ENCODE assay signal across 8 cellular contexts in genomic region chr3:105823149-105823866, GRCh38. TPM values are rescaled to one million over a fixed set of nuclear protein-coding genes. Genes with fewer than 3 reads are reported as not detected.
A peak's percentile ranks its signal among the peaks of the same experiment; 100 is the strongest.
DNase-seq lines count a peak whose midpoint lies in the region; ATAC-seq, FAIRE-seq and TF ChIP-seq lines count a peak whose summit lies in the region.

No MANE protein-coding gene starts in this region.

- H3K27me3 Mint-ChIP-seq in activated CD4-positive, alpha-beta memory T cell treated with anti-CD3 and anti-CD28 coated beads, Interleukin-2, amount 10 ng/mL, durations not matched to agents 7 days and 5 days, result no peaks in the 10 kb centered on the region
- peaks cover 5% of the 10 kb centered on the region for H3K27me3 Mint-ChIP-seq in glutamatergic neuron (ENCODE audit: unreplicated experiment)

- peak overlapping the region; percentile 28 for H3K27ac Mint-ChIP-seq in activated CD4-positive, alpha-beta memory T cell treated with anti-CD3 and anti-CD28 coated beads, Interleukin-2, amount 10 ng/mL, durations not matched to agents 7 days and 5 days
- H3K27ac Mint-ChIP-seq in glutamatergic neuron (ENCODE audit: unreplicated experiment), result no peak overlapping the region

- WGBS in gastroesophageal sphincter (ENCODE audit: low coverage in 1 of 2), 2 donors, result 44 to 65% methylated on average over 4 of the region's 4 CpGs
- 44 to 50% (median 45%) methylated on average over 4 of the region's 4 CpGs for WGBS in small intestine, 3 donors

- H3K9me3 ChIP-seq in gastroesophageal sphincter, result no peaks in the 10 kb centered on the region
- no peaks in the 10 kb centered on the region for H3K9me3 ChIP-seq in small intestine (ENCODE audit: control insufficient read depth, low read depth)

- ATAC-seq in gastroesophageal sphincter, result peak; percentile 73
- no peak for ATAC-seq in GM19328 (IDR thresholded peaks at IDR 0.05; ENCODE audit: unreplicated experiment)
- ATAC-seq in HG03280 (IDR thresholded peaks at IDR 0.05; ENCODE audit: unreplicated experiment), result no peak

- no peak for FAIRE-seq in small intestine (lab: Jason Lieb, UNC)

- DNase-seq in HCEC 1CT, result peak; percentile 98
- DNase-seq in activated CD4-positive, alpha-beta memory T cell treated with anti-CD3 and anti-CD28 coated beads, Interleukin-2, amount 10 ng/mL, durations not matched to agents 7 days and 5 days, result no peak
- peak; percentile 91 for DNase-seq in small intestine
- no peak for DNase-seq in NCI-H2107 (lab: John Stamatoyannopoulos, UW)
- no peak for DNase-seq in glutamatergic neuron

- TF ChIP-seq EP300 in gastroesophageal sphincter (IDR thresholded peaks at IDR 0.05), result no peak

- TF ChIP-seq POLR2A in gastroesophageal sphincter (IDR thresholded peaks at IDR 0.05), result no peak

- POLR2A ChIA-PET in activated CD4-positive, alpha-beta memory T cell treated with anti-CD3 and anti-CD28 coated beads, Interleukin-2, amount 10 ng/mL, durations not matched to agents 7 days and 5 days (lab: Charles Lee), result interaction anchor here (0.6 to 1.6 kb wide), 6 partner anchors 11 to 509 kb away, joined by 3 to 8 read pairs (median 3); partner anchors contain the start of gene CBLB

- no peak overlapping the region for H3K4me3 ChIP-seq in gastroesophageal sphincter
- no peak overlapping the region for H3K4me3 ChIP-seq in small intestine (ENCODE audit: low read depth in 1 of 2, low read length in 2 of 2)

- CTCF ChIA-PET in activated CD4-positive, alpha-beta memory T cell treated with anti-CD3 and anti-CD28 coated beads, Interleukin-2, amount 10 ng/mL, durations not matched to agents 7 days and 5 days (lab: Charles Lee), result no interaction called here

- no peaks in the 10 kb centered on the region for H3K9me3 Mint-ChIP-seq in activated CD4-positive, alpha-beta memory T cell treated with anti-CD3 and anti-CD28 coated beads, Interleukin-2, amount 10 ng/mL, durations not matched to agents 7 days and 5 days
- H3K9me3 Mint-ChIP-seq in glutamatergic neuron (ENCODE audit: unreplicated experiment), result no peaks in the 10 kb centered on the region

- TF ChIP-seq CTCF in gastroesophageal sphincter (IDR thresholded peaks at IDR 0.05) (no peak), glutamatergic neuron (IDR thresholded peaks at IDR 0.05; ENCODE audit: partially characterized antibody, unreplicated experiment) (no peak)

- H3K27ac ChIP-seq in gastroesophageal sphincter, result peak overlapping the region; percentile 44 to 53 (median 50)
- H3K27ac ChIP-seq in small intestine (ENCODE audit: low read depth in 1 of 2, low read length in 1 of 2), result peak overlapping the region; percentile 74 to 86

- peaks cover 49% of the 10 kb centered on the region for H3K4me1 Mint-ChIP-seq in activated CD4-positive, alpha-beta memory T cell treated with anti-CD3 and anti-CD28 coated beads, Interleukin-2, amount 10 ng/mL, durations not matched to agents 7 days and 5 days
- peaks cover 22% of the 10 kb centered on the region for H3K4me1 Mint-ChIP-seq in glutamatergic neuron (ENCODE audit: low read depth, unreplicated experiment)

- H3K36me3 ChIP-seq in gastroesophageal sphincter (no peaks in the 10 kb centered on the region), small intestine (ENCODE audit: control insufficient read depth in 2 of 2, insufficient read depth in 2 of 2, low read length in 2 of 2) (no peaks in the 10 kb centered on the region)

- H3K4me1 ChIP-seq in gastroesophageal sphincter (peaks cover 0 to 34% (median 14%) of the 10 kb centered on the region in 3 donors), small intestine (ENCODE audit: control insufficient read depth in 2 of 2, insufficient read depth in 1 of 2, low read depth in 1 of 2, low read length in 1 of 2) (peaks cover 14 to 27% of the 10 kb centered on the region in 2 donors)

- H3K4me3 Mint-ChIP-seq in activated CD4-positive, alpha-beta memory T cell treated with anti-CD3 and anti-CD28 coated beads, Interleukin-2, amount 10 ng/mL, durations not matched to agents 7 days and 5 days, result no peak overlapping the region
- H3K4me3 Mint-ChIP-seq in glutamatergic neuron (ENCODE audit: unreplicated experiment), result no peak overlapping the region

- peaks cover 60% of the 10 kb centered on the region for H3K36me3 Mint-ChIP-seq in activated CD4-positive, alpha-beta memory T cell treated with anti-CD3 and anti-CD28 coated beads, Interleukin-2, amount 10 ng/mL, durations not matched to agents 7 days and 5 days (ENCODE audit: low read depth)
- H3K36me3 Mint-ChIP-seq in glutamatergic neuron (ENCODE audit: unreplicated experiment), result peaks cover 8% of the 10 kb centered on the region

- H3K27me3 ChIP-seq in gastroesophageal sphincter, result no peaks in the 10 kb centered on the region
- no peaks in the 10 kb centered on the region for H3K27me3 ChIP-seq in small intestine (ENCODE audit: control insufficient read depth in 2 of 2, insufficient read depth in 2 of 2, low read length in 2 of 2)

RNA-seq across cellular contexts. Expression of gene CBLB, which starts 45.5 kb away (rescaled TPM):
- 10 to 100 TPM; 68.8 to 76.3 TPM for total RNA-seq in activated CD4-positive, alpha-beta memory T cell treated with anti-CD3 and anti-CD28 coated beads, Interleukin-2, amount 10 ng/mL, durations not matched to agents 7 days and 5 days
- 10 to 100 TPM; 27.4 to 59.4 (median 40.4) TPM for total RNA-seq in gastroesophageal sphincter
- polyA plus RNA-seq in small intestine, result 10 to 100 TPM in 1 of 3 donors, 1 to 10 TPM in 2; 8.8 to 16.3 (median 9.5) TPM
- 269 TPM for total RNA-seq in glutamatergic neuron (ENCODE audit: unreplicated experiment)

Comparison
In these comparisons a context has a peak if more than half of its experiments do, and no peak if none do; other contexts are left out.
1. DNase-seq: peak in HCEC 1CT (single experiment) and small intestine (single experiment); none in activated CD4-positive, alpha-beta memory T cell treated with anti-CD3 and anti-CD28 coated beads, Interleukin-2, amount 10 ng/mL, durations not matched to agents 7 days and 5 days (single experiment), NCI-H2107 (single experiment) and glutamatergic neuron (single experiment).